In genomic region chr14:20989787-20990600, GRCh38 we compare ENCODE assay signal across 8 cellular contexts. TPM values are rescaled to one million over a fixed set of nuclear protein-coding genes. Genes with fewer than 3 reads are reported as not detected.
A peak's percentile ranks its signal among the peaks of the same experiment; 100 is the strongest.
DNase-seq lines count a peak whose midpoint lies in the region; ATAC-seq and TF ChIP-seq lines count a peak whose summit lies in the region.

TSS of gene METTL17 (plus strand) at chr14:20989980. CDS start at chr14:20990003, 23 bp downstream.

- peak within 1 kb of the TSS; percentile 81 for H3K27ac ChIP-seq in VCaP
- peak within 1 kb of the TSS; percentile 89 to 91 for H3K27ac ChIP-seq in breast epithelium
- H3K27ac ChIP-seq in iPS-20b (ENCODE audit: low read length) = peak within 1 kb of the TSS; percentile 45
- H3K27ac ChIP-seq in skin epidermis = peak within 1 kb of the TSS in 20 of 21 experiments; percentile 45 to 91 (median 80)

- ATAC-seq in GM18867 (IDR thresholded peaks at IDR 0.05; ENCODE audit: unreplicated experiment) (peak; percentile 94), HG03103 (IDR thresholded peaks at IDR 0.05; ENCODE audit: low read depth, unreplicated experiment) (peak; percentile 93)

- CTCF ChIA-PET in AG04449 (lab: Yijun Ruan, JAX) = interaction anchor here (1.6 to 17.1 kb wide), 5 partner anchors 15 to 114 kb away, joined by 8 to 288 read pairs (median 48); partner anchors contain the start of gene TMEM253

- peak within 1 kb of the TSS; percentile 87 for H3K4me3 ChIP-seq in AG04449 (ENCODE audit: low read depth, low read length)
- peak within 1 kb of the TSS; percentile 76 to 93 (median 87) for H3K4me3 ChIP-seq in breast epithelium
- peak within 1 kb of the TSS; percentile 93 for H3K4me3 ChIP-seq in iPS-20b (ENCODE audit: low read length)
- H3K4me3 ChIP-seq in skin epidermis = peak within 1 kb of the TSS; percentile 57 to 94 (median 78)

- intact Hi-C loops in breast epithelium (cut with DNase I; ENCODE audit: low total_unique reads) = no loop called here

- peak; percentile 45 for TF ChIP-seq CTCF in AG04449 (IDR thresholded peaks at IDR 0.05; ENCODE audit: insufficient read depth, low read length, missing control alignments)
- peak; percentile 70 for TF ChIP-seq CTCF in VCaP (conservative IDR thresholded peaks at IDR 0.05)
- peak in 2 of 3 donors; percentile 19 to 23 for TF ChIP-seq CTCF in breast epithelium (IDR thresholded peaks at IDR 0.05)

- H3K9me3 ChIP-seq in breast epithelium = no peaks in the 10 kb centered on the region
- H3K9me3 ChIP-seq in iPS-20b (ENCODE audit: insufficient read depth, low read depth, low read length) = no peaks in the 10 kb centered on the region

- H3K36me3 ChIP-seq in breast epithelium = no peaks in the 10 kb centered on the region
- peaks cover 35% of the 10 kb centered on the region for H3K36me3 ChIP-seq in iPS-20b (ENCODE audit: insufficient read depth, low read depth, low read length)

- DNase-seq in AG04449 (ENCODE audit: low read depth, low spot score) (peak; percentile 91), NCI-H2171 treated with DMSO at 0.1 percent for 48 hours (lab: John Stamatoyannopoulos, UW) (peak; percentile 100), breast epithelium (ENCODE audit: low spot score in 2 of 2) (peak; percentile 90 to 93)

- H3K9ac ChIP-seq in iPS-20b (ENCODE audit: low read depth, low read length) = peak within 1 kb of the TSS; percentile 85; the same call in 1 of the 2 replicates

- TF ChIP-seq POLR2A in breast epithelium (IDR thresholded peaks at IDR 0.05) = peak; percentile 74

- H3K4me1 ChIP-seq in breast epithelium (peaks cover 5 to 20% of the 10 kb centered on the region in 2 donors), iPS-20b (ENCODE audit: insufficient read depth, low read length) (no peaks in the 10 kb centered on the region)

- POLR2A ChIA-PET in AG04449 (lab: Yijun Ruan, JAX) = interaction anchor here (1.2 kb wide), 1 partner anchor 8 kb away, joined by 3 read pairs; no protein-coding TSS in a partner anchor

- H3K27me3 ChIP-seq in breast epithelium = no peaks in the 10 kb centered on the region
- no peaks in the 10 kb centered on the region for H3K27me3 ChIP-seq in iPS-20b (ENCODE audit: insufficient read depth, low read length)

RNA-seq across cellular contexts. Expression of gene METTL17, which starts in this region (rescaled TPM):
- total RNA-seq in breast epithelium = 100 to 1,000 TPM in 1 of 3 donors, 10 to 100 TPM in 2; 78.6 to 105 (median 89.5) TPM

Comparison
In these comparisons a context has a peak if more than half of its experiments do, and no peak if none do; other contexts are left out.
1. Peak in every context shown above with its lines: DNase-seq, ATAC-seq, H3K4me3 ChIP-seq and H3K27ac ChIP-seq.